ENCODE assay signal across 8 cellular contexts in genomic region chr5:147188200-147189108, GRCh38. TPM values are rescaled to one million over a fixed set of nuclear protein-coding genes. Genes with fewer than 3 reads are reported as not detected.
A peak's percentile ranks its signal among the peaks of the same experiment; 100 is the strongest.
DNase-seq lines count a peak whose midpoint lies in the region; ATAC-seq and TF ChIP-seq lines count a peak whose summit lies in the region.

No MANE protein-coding gene starts in this region.

- ATAC-seq in HG02623 (IDR thresholded peaks at IDR 0.05; ENCODE audit: unreplicated experiment) (peak; percentile 88), left colon (peak; percentile 61)

- TF ChIP-seq CTCF in GM12872 (IDR thresholded peaks at IDR 0.05; ENCODE audit: insufficient read depth, low read depth, low read length): peak; percentile 75

- DNase-seq in ACHN (peak; percentile 63), NCI-H1092 treated with DMSO at 0.1 percent for 48 hours (lab: John Stamatoyannopoulos, UW) (peak; percentile 76), SKM-1 (lab: John Stamatoyannopoulos, UW; ENCODE audit: unreplicated experiment) (peak; percentile 74), cerebellar cortex (ENCODE audit: low spot score) (peak; percentile 74), left colon (peak in 1 of 2 donors; percentile 22)
- peak; percentile 4 for DNase-seq in stimulated activated CD8-positive, alpha-beta memory T cell treated with anti-CD3 and anti-CD28 coated beads, Interleukin-15, amount 100 ng/mL, for 1 hour (ENCODE audit: low read depth)

- in situ Hi-C loops in ACHN (cut with HindIII; ENCODE audit: low pct_ligation_motif_present, low pct_unique_long_range_greater_than_20kb, low sequenced_read_pairs): no loop called here

- intact Hi-C loops in left colon (cut with DNase I, micrococcal nuclease): no loop called here

RNA-seq across cellular contexts. Expression of gene STK32A, which starts 46.4 kb away (rescaled TPM):
- total RNA-seq in left colon: under 1 TPM; 0.06 to 0.64 TPM
